11 cellular contexts compared by ENCODE assay signal in the genomic region with DNA sequence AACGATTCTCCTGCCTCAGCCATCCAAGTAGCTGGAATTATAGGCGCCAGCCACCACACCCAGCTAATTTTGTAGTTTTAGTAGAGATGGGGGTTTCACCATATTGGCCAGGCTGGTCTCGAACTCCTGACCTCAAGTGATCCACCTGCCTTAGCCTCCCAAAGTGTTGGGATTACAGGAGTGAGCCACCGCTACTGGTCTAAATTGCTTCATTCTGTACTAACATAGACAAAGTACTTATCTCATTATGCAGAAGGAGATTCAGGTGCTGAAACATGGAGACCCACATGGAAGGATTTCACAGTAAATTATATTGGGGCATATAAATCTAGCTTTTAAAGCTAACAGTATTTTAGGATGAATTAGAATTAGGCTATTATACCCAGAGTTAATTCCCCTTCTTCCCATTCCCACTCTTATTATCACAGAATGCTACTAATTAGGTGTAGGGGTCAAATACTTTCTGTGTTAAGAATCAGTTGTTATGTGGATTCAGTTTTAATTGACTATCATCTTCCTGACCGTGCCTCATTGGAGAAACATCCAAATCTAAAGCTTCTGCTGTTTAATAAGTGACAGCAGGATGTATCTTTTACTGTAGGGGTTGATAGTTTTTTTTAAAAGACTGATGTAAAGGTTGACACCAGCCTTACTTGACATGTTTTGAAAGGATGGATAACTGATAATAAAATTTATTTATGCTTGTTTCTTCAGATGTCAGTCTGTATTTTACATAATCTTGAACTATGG. TPM values are rescaled to one million over a fixed set of nuclear protein-coding genes. Genes with fewer than 3 reads are reported as not detected.
DNase-seq lines count a peak whose midpoint lies in the region; ATAC-seq and TF ChIP-seq lines count a peak whose summit lies in the region.
"Had no signal": no experiment of that assay in that cellular context is flagged by ENCODE, and none has a peak within 500 bp of the region (broad histone marks: within the 10 kb centered on the region; RNA-seq: fewer than 3 reads in every experiment).

No MANE protein-coding gene starts in this region.

- ATAC-seq in HG02571 (IDR thresholded peaks at IDR 0.05; ENCODE audit: unreplicated experiment), result no peak
- ATAC-seq in GM21717 (IDR thresholded peaks at IDR 0.05; ENCODE audit: unreplicated experiment), result no peak

- H3K9me3 Mint-ChIP-seq in CD8-positive, alpha-beta memory T cell, result no peaks in the 10 kb centered on the region
- H3K9me3 Mint-ChIP-seq in nephron, result no peaks in the 10 kb centered on the region

- peaks cover 0 to 7% (median 0%) of the 10 kb centered on the region in 3 donors for H3K36me3 Mint-ChIP-seq in CD8-positive, alpha-beta memory T cell
- no peaks in the 10 kb centered on the region for H3K36me3 Mint-ChIP-seq in nephron (ENCODE audit: low read depth)

- peaks cover 36 to 62% (median 54%) of the 10 kb centered on the region in 3 donors for H3K4me1 Mint-ChIP-seq in CD8-positive, alpha-beta memory T cell
- H3K4me1 Mint-ChIP-seq in nephron, result peaks cover 12% of the 10 kb centered on the region

- POLR2A ChIA-PET in CD8-positive, alpha-beta memory T cell (lab: Charles Lee), result interaction anchor here (0.6 kb wide), 2 partner anchors 28 to 181 kb away, joined by 3 read pairs; no protein-coding TSS in a partner anchor

- no peak for DNase-seq in CD8-positive, alpha-beta memory T cell
- DNase-seq in HL-60 (ENCODE audit: low read depth in 1 of 2, low spot score in 1 of 2) (no peak), adipocyte (ENCODE audit: low read depth) (peak; percentile 4), NCI-H1694 (lab: John Stamatoyannopoulos, UW) (no peak)
- DNase-seq: GOT3, MG63, midbrain, NCI-H748 treated with DMSO at 0.1 percent for 48 hours had no signal

- H3K36me3 ChIP-seq in CD8-positive, alpha-beta memory T cell (ENCODE audit: insufficient read depth, low read length), result no peaks in the 10 kb centered on the region
- no peaks in the 10 kb centered on the region for H3K36me3 ChIP-seq in adipocyte (ENCODE audit: control insufficient read depth, insufficient read depth, low read length, severe bottlenecking)
- H3K36me3 ChIP-seq: MG63 had no signal

- peak overlapping the region; percentile 15 to 94 (median 64) for H3K4me3 Mint-ChIP-seq in CD8-positive, alpha-beta memory T cell
- H3K4me3 Mint-ChIP-seq in nephron, result peak overlapping the region; percentile 50 to 82 (median 62)

- no peaks in the 10 kb centered on the region for H3K9me3 ChIP-seq in CD8-positive, alpha-beta memory T cell (ENCODE audit: low read length)
- H3K9me3 ChIP-seq in adipocyte (ENCODE audit: control insufficient read depth, low read length), result no peaks in the 10 kb centered on the region
- H3K9me3 ChIP-seq: MG63 had no signal

- H3K27ac ChIP-seq in CD8-positive, alpha-beta memory T cell (ENCODE audit: low read depth, low read length), result no peak overlapping the region
- H3K27ac ChIP-seq in HL-60 (replicated peaks), result peak overlapping the region; percentile 87

- CTCF ChIA-PET in CD8-positive, alpha-beta memory T cell (lab: Charles Lee), result interaction anchor here (0.8 to 1.3 kb wide), 3 partner anchors 9 to 36 kb away, joined by 3 to 6 read pairs (median 3); no protein-coding TSS in a partner anchor

- H3K4me3 ChIP-seq in CD8-positive, alpha-beta memory T cell (ENCODE audit: low read length), result no peak overlapping the region
- H3K4me3 ChIP-seq in HL-60 (replicated peaks; ENCODE audit: insufficient read depth, low read length) (peak overlapping the region; percentile 88), adipocyte (ENCODE audit: low read length) (no peak overlapping the region)

- peaks cover 33% of the 10 kb centered on the region for H3K4me1 ChIP-seq in CD8-positive, alpha-beta memory T cell (ENCODE audit: insufficient read depth, low read length)
- peaks cover 38% of the 10 kb centered on the region for H3K4me1 ChIP-seq in adipocyte (ENCODE audit: control insufficient read depth, insufficient read depth, low read length)

- H3K9ac ChIP-seq in adipocyte (ENCODE audit: low read length), result no peak overlapping the region

- no peaks in the 10 kb centered on the region for H3K27me3 ChIP-seq in CD8-positive, alpha-beta memory T cell (ENCODE audit: insufficient read depth, low read length, poor library complexity, severe bottlenecking)
- H3K27me3 ChIP-seq in HL-60 (ENCODE audit: insufficient read depth, poor library complexity, severe bottlenecking) (no peaks in the 10 kb centered on the region), adipocyte (replicated peaks; ENCODE audit: control insufficient read depth, insufficient read depth, low read length) (no peaks in the 10 kb centered on the region)
- H3K27me3 ChIP-seq: MG63 had no signal

- H3K27ac Mint-ChIP-seq in CD8-positive, alpha-beta memory T cell, result peak overlapping the region; percentile 24 to 93 (median 62)
- H3K27ac Mint-ChIP-seq in nephron, result no peak overlapping the region

- TF ChIP-seq CTCF in HL-60 (IDR thresholded peaks at IDR 0.05; ENCODE audit: insufficient read depth, low read length) (no peak), nephron (IDR thresholded peaks at IDR 0.05; ENCODE audit: unreplicated experiment in 3 of 3) (no peak)

- no peaks in the 10 kb centered on the region for H3K27me3 Mint-ChIP-seq in CD8-positive, alpha-beta memory T cell
- no peaks in the 10 kb centered on the region for H3K27me3 Mint-ChIP-seq in nephron (ENCODE audit: low read depth)

RNA-seq across cellular contexts. Expression of gene ADK, which starts 27.2 kb away (rescaled TPM):
- 10 to 100 TPM; 64.4 to 65.1 TPM for total RNA-seq in CD8-positive, alpha-beta memory T cell
- polyA plus RNA-seq in CD8-positive, alpha-beta memory T cell, result 54.1 TPM

RNA-seq across cellular contexts. Expression of gene AP3M1, which starts 27.6 kb away (rescaled TPM):
- 10 to 100 TPM; 59.7 to 62.1 TPM for total RNA-seq in CD8-positive, alpha-beta memory T cell
- 34.5 TPM for polyA plus RNA-seq in CD8-positive, alpha-beta memory T cell

Comparison
In these comparisons a context has a peak if more than half of its experiments do, and no peak if none do; other contexts are left out.
1. H3K27ac Mint-ChIP-seq: peak in CD8-positive, alpha-beta memory T cell (8 of 8); none in nephron (0 of 3).